In the genomic region with DNA sequence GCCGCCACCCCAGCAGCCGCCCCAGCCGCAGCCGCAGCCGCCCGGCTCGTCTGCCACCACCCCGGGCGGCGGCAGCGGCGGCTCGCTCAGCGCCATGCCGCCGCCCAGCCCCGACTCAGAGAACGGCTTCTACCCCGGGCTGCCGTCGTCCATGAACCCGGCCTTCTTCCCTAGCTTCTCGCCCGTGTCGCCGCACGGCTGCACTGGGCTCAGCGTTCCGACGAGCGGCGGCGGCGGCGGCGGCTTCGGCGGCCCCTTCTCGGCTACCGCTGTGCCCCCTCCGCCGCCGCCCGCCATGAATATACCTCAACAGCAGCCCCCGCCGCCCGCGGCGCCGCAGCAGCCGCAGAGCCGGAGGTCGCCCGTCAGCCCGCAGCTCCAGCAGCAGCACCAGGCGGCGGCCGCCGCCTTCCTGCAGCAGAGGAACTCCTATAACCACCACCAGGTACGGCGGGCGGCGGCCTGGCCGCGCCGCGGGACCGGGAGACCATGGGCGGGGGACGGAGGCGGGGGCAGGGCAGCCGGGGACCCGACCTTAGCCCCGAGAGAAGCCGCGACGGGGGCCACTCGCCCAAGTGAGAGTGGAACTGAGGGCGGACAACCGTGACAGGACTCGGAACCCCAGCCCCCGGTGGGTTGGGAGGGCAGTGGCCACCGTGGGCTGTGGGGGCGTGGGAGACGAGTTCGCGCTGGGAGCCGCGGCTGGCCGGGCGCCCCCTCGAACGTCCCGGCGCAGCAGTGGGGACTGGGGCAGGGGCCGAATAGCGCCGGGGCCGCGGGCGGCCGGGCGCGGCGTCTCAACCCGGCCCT, we compare ENCODE assay signal across 8 cellular contexts. TPM values are rescaled to one million over a fixed set of nuclear protein-coding genes. Genes with fewer than 3 reads are reported as not detected.
DNase-seq lines count a peak whose midpoint lies in the region; ATAC-seq and TF ChIP-seq lines count a peak whose summit lies in the region.

No MANE protein-coding gene starts in this region.

- H3K27ac ChIP-seq in OCI-LY3 (ENCODE audit: low read length) (peak overlapping the region; percentile 98), thoracic aorta (peak overlapping the region; percentile 99 to 100)

- peak overlapping the region; percentile 99 for H3K9ac ChIP-seq in OCI-LY3 (ENCODE audit: low read length)

- no peak for TF ChIP-seq CTCF in OCI-LY3 (IDR thresholded peaks at IDR 0.05; ENCODE audit: low read depth, low read length)
- TF ChIP-seq CTCF in thoracic aorta (IDR thresholded peaks at IDR 0.05), result no peak

- ATAC-seq in GM21390 (IDR thresholded peaks at IDR 0.05; ENCODE audit: unreplicated experiment) (peak; percentile 2), thoracic aorta (ENCODE audit: insufficient number of reproducible peaks, low FRiP score, low read depth) (no peak), HG03095 (IDR thresholded peaks at IDR 0.05; ENCODE audit: unreplicated experiment) (no peak)

- H3K36me3 ChIP-seq in OCI-LY3 (replicated peaks; ENCODE audit: low read depth, low read length), result peaks cover 4% of the 10 kb centered on the region
- H3K36me3 ChIP-seq in thoracic aorta, result peaks cover 3% of the 10 kb centered on the region

- H3K4me3 ChIP-seq in OCI-LY3 (ENCODE audit: low read length) (peak overlapping the region; percentile 93), thoracic aorta (peak overlapping the region; percentile 99)

- peak; percentile 33 for DNase-seq in AG20443 (ENCODE audit: low spot score)
- DNase-seq in activated effector memory CD4-positive, alpha-beta T cell treated with anti-CD3 and anti-CD28 coated beads, Interleukin-2, amount 50 U/mL, for 16 hours, result peak; percentile 85
- DNase-seq in germinal center (ENCODE audit: low spot score), result peak; percentile 19
- DNase-seq in occipital lobe (lab: John Stamatoyannopoulos, UW), result peak; percentile 22
- no peak for DNase-seq in thoracic aorta (ENCODE audit: low spot score)

- no peaks in the 10 kb centered on the region for H3K27me3 ChIP-seq in OCI-LY3 (ENCODE audit: low read depth, low read length)
- no peaks in the 10 kb centered on the region for H3K27me3 ChIP-seq in thoracic aorta (replicated peaks; ENCODE audit: insufficient read depth)

- H3K9me3 ChIP-seq in OCI-LY3 (ENCODE audit: insufficient read depth, low read length) (no peaks in the 10 kb centered on the region), thoracic aorta (no peaks in the 10 kb centered on the region)

- peaks cover 41% of the 10 kb centered on the region for H3K79me2 ChIP-seq in OCI-LY3 (ENCODE audit: low read length)

- no peak overlapping the region for H2AFZ ChIP-seq in OCI-LY3 (ENCODE audit: low read depth, low read length)

- H4K20me1 ChIP-seq in OCI-LY3 (ENCODE audit: insufficient read depth, low read length), result peaks cover 19% of the 10 kb centered on the region

- H3K4me1 ChIP-seq in OCI-LY3 (ENCODE audit: low read length) (peaks cover 15% of the 10 kb centered on the region), thoracic aorta (ENCODE audit: control insufficient read depth in 1 of 2, low read depth in 2 of 2) (peaks cover 27 to 35% of the 10 kb centered on the region in 2 donors)

- peak overlapping the region; percentile 86 for H3K4me2 ChIP-seq in OCI-LY3 (ENCODE audit: low read length)

RNA-seq across cellular contexts. Expression of gene CPEB2, which starts 1.8 kb away (rescaled TPM):
- total RNA-seq in occipital lobe, result 32.8 TPM
- 10 to 100 TPM; 31.0 to 33.4 TPM for total RNA-seq in thoracic aorta
